ENCODE assay signal across 8 cellular contexts in genomic region chr7:148884049-148884298, GRCh38. TPM values are rescaled to one million over a fixed set of nuclear protein-coding genes. Genes with fewer than 3 reads are reported as not detected.
DNase-seq lines count a peak whose midpoint lies in the region; ATAC-seq and FAIRE-seq lines count a peak whose summit lies in the region.

Gene EZH2, minus strand, starts transcription at chr7:148884291. Its CDS starts 36,993 bp downstream, at chr7:148847298.

- no peak for DNase-seq in immature natural killer cell
- DNase-seq in NCI-H2107 treated with DMSO at 0.1 percent for 48 hours (lab: John Stamatoyannopoulos, UW; ENCODE audit: unreplicated experiment): no peak
- DNase-seq in DMS53 (lab: John Stamatoyannopoulos, UW): no peak
- DNase-seq in RCC 7860 (ENCODE audit: low spot score): no peak

- no peaks in the 10 kb centered on the region for H3K36me3 Mint-ChIP-seq in activated naive CD8-positive, alpha-beta T cell
- H3K36me3 Mint-ChIP-seq in immature natural killer cell: no peaks in the 10 kb centered on the region

- H3K4me3 Mint-ChIP-seq in activated naive CD8-positive, alpha-beta T cell: peak within 1 kb of the TSS; percentile 98
- peak within 1 kb of the TSS; percentile 95 to 98 (median 96) for H3K4me3 Mint-ChIP-seq in immature natural killer cell

- ATAC-seq in GM19035 (IDR thresholded peaks at IDR 0.05; ENCODE audit: unreplicated experiment) (peak; percentile 28), HG03159 (IDR thresholded peaks at IDR 0.05; ENCODE audit: unreplicated experiment) (peak; percentile 25)

- peaks cover 34% of the 10 kb centered on the region for H3K4me1 Mint-ChIP-seq in activated naive CD8-positive, alpha-beta T cell (ENCODE audit: low read depth)
- H3K4me1 Mint-ChIP-seq in immature natural killer cell: peaks cover 19 to 48% of the 10 kb centered on the region in 2 donors

- H3K27ac Mint-ChIP-seq in activated naive CD8-positive, alpha-beta T cell: peak within 1 kb of the TSS; percentile 98
- H3K27ac Mint-ChIP-seq in immature natural killer cell: peak within 1 kb of the TSS; percentile 95 to 98 (median 96)

- no peaks in the 10 kb centered on the region for H3K9me3 Mint-ChIP-seq in activated naive CD8-positive, alpha-beta T cell (ENCODE audit: low read depth)
- no peaks in the 10 kb centered on the region for H3K9me3 Mint-ChIP-seq in immature natural killer cell

- H3K27me3 Mint-ChIP-seq in activated naive CD8-positive, alpha-beta T cell: no peaks in the 10 kb centered on the region
- H3K27me3 Mint-ChIP-seq in immature natural killer cell (ENCODE audit: low read depth in 3 of 3): peaks cover 4 to 15% (median 9%) of the 10 kb centered on the region in 3 donors

- FAIRE-seq in RCC 7860 (lab: Jason Lieb, UNC): no peak

- no peak within 1 kb of the TSS for H3K27ac ChIP-seq in temporal lobe (ENCODE audit: low read depth, low read length)

RNA-seq across cellular contexts. Expression of gene EZH2, which starts in this region (rescaled TPM):
- 1 to 10 TPM; 5.0 to 9.5 (median 6.6) TPM for polyA plus RNA-seq in immature natural killer cell
- total RNA-seq in temporal lobe: 23.6 TPM
